8 cellular contexts compared by ENCODE assay signal in genomic region chr9:72362680-72363139, GRCh38. TPM values are rescaled to one million over a fixed set of nuclear protein-coding genes. Genes with fewer than 3 reads are reported as not detected.
DNase-seq lines count a peak whose midpoint lies in the region; ATAC-seq and TF ChIP-seq lines count a peak whose summit lies in the region.

No MANE protein-coding gene starts in this region.

- peak; percentile 4 for ATAC-seq in CD8-positive, alpha-beta T cell
- peak; percentile 46 for ATAC-seq in GM19351 (IDR thresholded peaks at IDR 0.05; ENCODE audit: unreplicated experiment)
- peak; percentile 26 for ATAC-seq in HG03521 (IDR thresholded peaks at IDR 0.05; ENCODE audit: unreplicated experiment)

- peak overlapping the region; percentile 91 for H3K4me3 Mint-ChIP-seq in CD8-positive, alpha-beta T cell

- no peaks in the 10 kb centered on the region for H3K27me3 Mint-ChIP-seq in CD8-positive, alpha-beta T cell (ENCODE audit: low read depth)

- peaks cover 45% of the 10 kb centered on the region for H3K36me3 Mint-ChIP-seq in CD8-positive, alpha-beta T cell

- peaks cover 62% of the 10 kb centered on the region for H3K4me1 ChIP-seq in CD8-positive, alpha-beta T cell (ENCODE audit: insufficient read depth, low read length)
- H3K4me1 ChIP-seq in ascending aorta (peaks cover 11 to 33% of the 10 kb centered on the region in 2 donors), right atrium auricular region (peaks cover 0 to 44% of the 10 kb centered on the region in 2 donors), prostate gland (replicated peaks) (no peaks in the 10 kb centered on the region)

- peak overlapping the region; percentile 60 for H3K27ac Mint-ChIP-seq in CD8-positive, alpha-beta T cell

- peaks cover 23% of the 10 kb centered on the region for H3K36me3 ChIP-seq in CD8-positive, alpha-beta T cell (ENCODE audit: insufficient read depth, low read length)
- H3K36me3 ChIP-seq in ascending aorta (peaks cover 22 to 28% of the 10 kb centered on the region in 2 donors), right atrium auricular region (peaks cover 43% of the 10 kb centered on the region), prostate gland (no peaks in the 10 kb centered on the region)

- POLR2A ChIA-PET in CD8-positive, alpha-beta T cell (lab: Charles Lee) = interaction anchor here (0.6 to 1.0 kb wide), 2 partner anchors 17 to 164 kb away, joined by 4 read pairs; no protein-coding TSS in a partner anchor

- no peaks in the 10 kb centered on the region for H3K9me3 ChIP-seq in CD8-positive, alpha-beta T cell (ENCODE audit: low read length)
- H3K9me3 ChIP-seq in ascending aorta (no peaks in the 10 kb centered on the region), right atrium auricular region (no peaks in the 10 kb centered on the region), prostate gland (no peaks in the 10 kb centered on the region)

- H3K9me3 Mint-ChIP-seq in CD8-positive, alpha-beta T cell = no peaks in the 10 kb centered on the region

- CTCF ChIA-PET in CD8-positive, alpha-beta T cell (lab: Charles Lee) = interaction anchor here (1.4 kb wide), 1 partner anchor 81 kb away, joined by 3 read pairs; no protein-coding TSS in a partner anchor

- H3K4me1 Mint-ChIP-seq in CD8-positive, alpha-beta T cell (ENCODE audit: low read depth) = peaks cover 62% of the 10 kb centered on the region

- TF ChIP-seq POLR2A in prostate gland (IDR thresholded peaks at IDR 0.05) = peak; percentile 43

- intact Hi-C loops in CD8-positive, alpha-beta T cell (cut with DNase I, micrococcal nuclease) = loop anchor here in 1 of 2 experiments (5.0 to 10.0 kb wide), 4 partner anchors 450 to 1938 kb away; partner anchors contain the start of genes ABHD17B, C9orf85 and CEMIP2
- intact Hi-C loops in ascending aorta (cut with DNase I) (loop anchor here (5.0 to 10.0 kb wide), 7 partner anchors 70 to 1948 kb away; partner anchors contain the start of genes ALDH1A1 and KLF9), prostate gland (cut with DNase I) (loop anchor here (1.0 kb wide), 1 partner anchor 47 kb away; no protein-coding TSS in a partner anchor)

- DNase-seq in CD8-positive, alpha-beta T cell = peak in 6 of 7 experiments; percentile 6 to 51 (median 30)
- peak; percentile 83 for DNase-seq in SIG-M5 treated with dmso at 0.1 percent for 504 hours (lab: John Stamatoyannopoulos, UW; ENCODE audit: unreplicated experiment)
- peak; percentile 81 to 87 for DNase-seq in ascending aorta (ENCODE audit: low spot score in 2 of 2)
- DNase-seq in right atrium auricular region (ENCODE audit: low spot score) = peak; percentile 85
- DNase-seq in prostate gland (ENCODE audit: low spot score) = peak; percentile 80
- no peak for DNase-seq in SK-N-DZ (ENCODE audit: low spot score)

- 2% methylated on average over 2 of the region's 2 CpGs for WGBS in prostate gland

- peak overlapping the region; percentile 88 for H3K4me3 ChIP-seq in CD8-positive, alpha-beta T cell (ENCODE audit: low read depth, low read length)
- H3K4me3 ChIP-seq in ascending aorta (peak overlapping the region; percentile 92 to 99), right atrium auricular region (peak overlapping the region; percentile 84 to 94), prostate gland (peak overlapping the region; percentile 84 to 98)

- H3K27me3 ChIP-seq in CD8-positive, alpha-beta T cell (ENCODE audit: insufficient read depth, low read length) = no peaks in the 10 kb centered on the region
- no peaks in the 10 kb centered on the region for H3K27me3 ChIP-seq in ascending aorta
- H3K27me3 ChIP-seq in right atrium auricular region = no peaks in the 10 kb centered on the region
- H3K27me3 ChIP-seq in prostate gland (replicated peaks; ENCODE audit: insufficient read depth) = no peaks in the 10 kb centered on the region

- peak overlapping the region; percentile 95 for H3K27ac ChIP-seq in CD8-positive, alpha-beta T cell (ENCODE audit: low read depth, low read length)
- H3K27ac ChIP-seq in ascending aorta (peak overlapping the region; percentile 100), right atrium auricular region (peak overlapping the region; percentile 99 to 100), prostate gland (peak overlapping the region; percentile 100)

- TF ChIP-seq CTCF in CD8-positive, alpha-beta T cell (IDR thresholded peaks at IDR 0.05) = no peak
- TF ChIP-seq CTCF in ascending aorta (IDR thresholded peaks at IDR 0.05) (no peak), right atrium auricular region (IDR thresholded peaks at IDR 0.05) (no peak), prostate gland (IDR thresholded peaks at IDR 0.05) (no peak)

RNA-seq across cellular contexts. Expression of gene ZFAND5, which starts 2.3 kb away (rescaled TPM):
- 100 to 1,000 TPM; 355 to 361 TPM for total RNA-seq in CD8-positive, alpha-beta T cell
- total RNA-seq in ascending aorta = 189 TPM
- total RNA-seq in right atrium auricular region = 100 to 1,000 TPM; 113 to 134 TPM
- total RNA-seq in prostate gland = 100 to 1,000 TPM; 143 to 288 TPM
- polyA plus RNA-seq in SK-N-DZ (2014; cell fraction: cytosol; rRNA removed) = 127 and 131 TPM in 2 replicates
- polyA plus RNA-seq in SK-N-DZ (2014; cell fraction: nucleus; rRNA removed) = 159 and 163 TPM in 2 replicates
